Comparison of ENCODE assay signal across 26 cellular contexts in genomic region chr4:10279261-10279660, GRCh38.
DNase-seq lines count a peak whose midpoint lies in the region; ATAC-seq, FAIRE-seq and TF ChIP-seq lines count a peak whose summit lies in the region.
"Had no signal": no experiment of that assay in that cellular context is flagged by ENCODE, and none has a peak within 500 bp of the region (broad histone marks: within the 10 kb centered on the region; RNA-seq: fewer than 3 reads in every experiment).

No MANE protein-coding gene starts in this region.

- H4K91ac ChIP-seq in trophoblast cell (ENCODE audit: low read depth, low read length) = peak overlapping the region; percentile 95

- no peak for DNase-seq in K562 (ENCODE audit: extremely low read depth in 1 of 4, low spot score in 3 of 4)
- peak; percentile 74 for DNase-seq in bronchial epithelial cell (ENCODE audit: low read depth)
- peak; percentile 15 for DNase-seq in hepatocyte (ENCODE audit: low spot score)
- peak in 1 of 2 donors; percentile 51 for DNase-seq in trophoblast cell
- DNase-seq in activated gamma-delta T cell (lab: John Stamatoyannopoulos, UW) = no peak
- no peak for DNase-seq in osteoblast (ENCODE audit: insufficient read length, low spot score, missing footprints)
- DNase-seq in GM19240 (ENCODE audit: insufficient read length, low spot score) = no peak
- no peak for DNase-seq in NCI-H2029 treated with DMSO at 0.1 percent for 48 hours (lab: John Stamatoyannopoulos, UW)
- DNase-seq: 8988T; ACHN; BE2C; C1 segment of cervical spinal cord; CD4-positive, alpha-beta memory T cell; CD4-positive, CD25-positive, alpha-beta regulatory T cell; CD8-positive, alpha-beta memory T cell; COR-L47; DMS 273 treated with DMSO at 0.1 percent for 48 hours; DMS153; DMS79; DND-41; EL; GDM1 had no signal

- CTCF ChIA-PET in K562 (lab: Yijun Ruan, JAX; ENCODE audit: low intra/inter-chr PET ratio) = no interaction called here

- ATAC-seq in K562 = no peak; the same call in 2 of the 3 replicates
- ATAC-seq: GM12878 had no signal

- 75% methylated on average over 7 of the region's 7 CpGs for WGBS in K562 (ENCODE audit: insufficient coverage, low coverage, missing lambda C conversion rate)
- 84% methylated on average over 7 of the region's 7 CpGs for WGBS in hepatocyte (ENCODE audit: low lambda C conversion rate, missing lambda C conversion rate)
- no CpG with 5 or more reads among the region's 7 CpGs for WGBS in trophoblast cell (ENCODE audit: extremely low coverage, insufficient coverage, insufficient read length)

- H3K23ac ChIP-seq in trophoblast cell (ENCODE audit: low read length) = no peak overlapping the region

- POLR2A ChIA-PET in K562 (lab: Yijun Ruan, JAX) = interaction anchor here (0.7 kb wide), 1 partner anchor 274 kb away, joined by 3 read pairs; no protein-coding TSS in a partner anchor

- H3K9me3 ChIP-seq in K562 (replicated peaks; ENCODE audit: control insufficient read depth, insufficient read depth, low read depth, low read length) (no peaks in the 10 kb centered on the region), hepatocyte (ENCODE audit: low read depth) (no peaks in the 10 kb centered on the region), trophoblast cell (ENCODE audit: insufficient read depth, low read depth, low read length) (no peaks in the 10 kb centered on the region), osteoblast (ENCODE audit: low read depth, low read length) (no peaks in the 10 kb centered on the region)
- H3K9me3 ChIP-seq: BE2C, BLaER1 had no signal

- H2AFZ ChIP-seq in K562 (ENCODE audit: low read depth, low read length) (peak overlapping the region; percentile 44), hepatocyte (no peak overlapping the region), trophoblast cell (ENCODE audit: insufficient read depth, low read length, poor library complexity) (no peak overlapping the region), osteoblast (ENCODE audit: low read length) (no peak overlapping the region)

- peak overlapping the region; percentile 79 for H3K14ac ChIP-seq in trophoblast cell (ENCODE audit: low read length)

- H3K4me2 ChIP-seq in K562 (ENCODE audit: insufficient read depth, low read length) = peak overlapping the region; percentile 6; the same call in 1 of the 2 replicates
- H3K4me2 ChIP-seq in hepatocyte = no peak overlapping the region
- H3K4me2 ChIP-seq in trophoblast cell (ENCODE audit: low read length) = no peak overlapping the region
- H3K4me2 ChIP-seq in osteoblast (ENCODE audit: insufficient read depth, low read length) = no peak overlapping the region
- H3K4me2 ChIP-seq: BLaER1 had no signal

- BruUV-seq in K562 (replicated peaks; lab: Mats Ljungman, UMichigan) = no TSS peak

- H3K36me3 ChIP-seq in K562 (ENCODE audit: control insufficient read depth, insufficient read depth, low read length) = no peaks in the 10 kb centered on the region
- H3K36me3 ChIP-seq in bronchial epithelial cell (ENCODE audit: control insufficient read depth, insufficient read depth, low read length) = no peaks in the 10 kb centered on the region
- H3K36me3 ChIP-seq in hepatocyte (replicated peaks; ENCODE audit: insufficient read depth, low read depth) = no peaks in the 10 kb centered on the region
- H3K36me3 ChIP-seq in trophoblast cell (ENCODE audit: control insufficient read depth in 1 of 2, insufficient read depth in 2 of 2, low read length in 2 of 2) = no peaks in the 10 kb centered on the region
- no peaks in the 10 kb centered on the region for H3K36me3 ChIP-seq in osteoblast (ENCODE audit: insufficient read depth, low read length)
- H3K36me3 ChIP-seq: BE2C, BLaER1 had no signal

- no peak overlapping the region for H4K12ac ChIP-seq in trophoblast cell (ENCODE audit: low read depth, low read length)

- peak overlapping the region; percentile 95 for H2BK12ac ChIP-seq in trophoblast cell (ENCODE audit: low read length)

- no peak overlapping the region for H3K4me3 ChIP-seq in K562
- H3K4me3 ChIP-seq in bronchial epithelial cell (ENCODE audit: low read depth, low read length) = no peak overlapping the region
- no peak overlapping the region for H3K4me3 ChIP-seq in hepatocyte
- H3K4me3 ChIP-seq in trophoblast cell (ENCODE audit: low read depth, low read length) = no peak overlapping the region
- no peak overlapping the region for H3K4me3 ChIP-seq in osteoblast (ENCODE audit: insufficient read depth, low read length)
- H3K4me3 ChIP-seq: BLaER1, GM12878 had no signal

- peaks cover 40% of the 10 kb centered on the region for H3K79me1 ChIP-seq in trophoblast cell (ENCODE audit: low read length)

- H3K9me1 ChIP-seq in K562 (ENCODE audit: control insufficient read depth, insufficient read depth, low read length) = no peaks in the 10 kb centered on the region

- H3K79me2 ChIP-seq in K562 (ENCODE audit: control insufficient read depth, insufficient read depth, low read length) = no peaks in the 10 kb centered on the region
- no peaks in the 10 kb centered on the region for H3K79me2 ChIP-seq in hepatocyte
- H3K79me2 ChIP-seq in trophoblast cell (ENCODE audit: control insufficient read depth, insufficient read depth, low read length, poor library complexity) = no peaks in the 10 kb centered on the region
- no peaks in the 10 kb centered on the region for H3K79me2 ChIP-seq in osteoblast (ENCODE audit: insufficient read depth, low read length)

- TF ChIP-seq RAD21 in K562 (CRISPR knock-in tag; conservative IDR thresholded peaks at IDR 0.05 in 1 of 2, IDR thresholded peaks at IDR 0.05 in 1 of 2) = no peak

- peaks cover 0 to 18% of the 10 kb centered on the region in 2 experiments; a peak in 4 of 5 replicates for H3K4me1 ChIP-seq in K562 (replicated peaks in 1 of 2; ENCODE audit: control insufficient read depth in 2 of 2, insufficient read depth in 2 of 2, low read length in 2 of 2)
- H3K4me1 ChIP-seq in hepatocyte (ENCODE audit: insufficient read depth) = no peaks in the 10 kb centered on the region
- H3K4me1 ChIP-seq in trophoblast cell (ENCODE audit: control insufficient read depth in 1 of 2, insufficient read depth in 2 of 2, low read length in 2 of 2) = peaks cover 12 to 20% of the 10 kb centered on the region in 2 experiments
- peaks cover 4% of the 10 kb centered on the region for H3K4me1 ChIP-seq in osteoblast (ENCODE audit: insufficient read depth, low read length)
- H3K4me1 ChIP-seq: BE2C had no signal

- in situ Hi-C loops in K562 (cut with MboI) = no loop called here

- no peak overlapping the region for H4K8ac ChIP-seq in trophoblast cell (ENCODE audit: low read depth, low read length)

- no peak for TF ChIP-seq EP300 in K562 (IDR thresholded peaks at IDR 0.05; ENCODE audit: low read length)

- no peak for TF ChIP-seq POLR2A in K562 (conservative IDR thresholded peaks at IDR 0.05)

- no peaks in the 10 kb centered on the region for H4K20me1 ChIP-seq in K562 (replicated peaks; ENCODE audit: control insufficient read depth, insufficient read depth, low read length)
- no peaks in the 10 kb centered on the region for H4K20me1 ChIP-seq in hepatocyte (ENCODE audit: insufficient read depth, poor library complexity, severe bottlenecking)
- no peaks in the 10 kb centered on the region for H4K20me1 ChIP-seq in osteoblast (ENCODE audit: insufficient read depth, low read length)
- H4K20me1 ChIP-seq: BLaER1 had no signal

- intact Hi-C loops in K562 (cut with micrococcal nuclease) = no loop called here

- peak overlapping the region; percentile 84 for H3K18ac ChIP-seq in trophoblast cell (ENCODE audit: low read length)

- no peak overlapping the region for H3K9ac ChIP-seq in K562 (ENCODE audit: insufficient read depth in 1 of 2, low read depth in 2 of 2, low read length in 2 of 2)
- H3K9ac ChIP-seq in trophoblast cell (ENCODE audit: low read length) = no peak overlapping the region
- H3K9ac ChIP-seq: BLaER1 had no signal

- H3K27me3 ChIP-seq in K562 (ENCODE audit: control insufficient read depth in 2 of 2, insufficient read depth in 2 of 2, low read length in 2 of 2) (no peaks in the 10 kb centered on the region), bronchial epithelial cell (ENCODE audit: control insufficient read depth, insufficient read depth, low read length) (no peaks in the 10 kb centered on the region), hepatocyte (no peaks in the 10 kb centered on the region), trophoblast cell (ENCODE audit: insufficient read depth, low read length) (no peaks in the 10 kb centered on the region), osteoblast (ENCODE audit: insufficient read depth, low read length) (no peaks in the 10 kb centered on the region)
- H3K27me3 ChIP-seq: BE2C, BLaER1 had no signal

- H3K27ac ChIP-seq in K562 (ENCODE audit: extremely low read depth, low read depth, low read length) = no peak overlapping the region
- peak overlapping the region; percentile 40 for H3K27ac ChIP-seq in hepatocyte
- peak overlapping the region; percentile 70 for H3K27ac ChIP-seq in trophoblast cell (ENCODE audit: low read depth, low read length)
- no peak overlapping the region for H3K27ac ChIP-seq in osteoblast (ENCODE audit: low read depth, low read length)
- H3K27ac ChIP-seq: BLaER1 had no signal

- FAIRE-seq in K562 (lab: Jason Lieb, UNC) = no peak
- FAIRE-seq in bronchial epithelial cell (lab: Jason Lieb, UNC) = no peak
- FAIRE-seq: A204.1, GM12878, GM19239 had no signal

- H2BK5ac ChIP-seq in trophoblast cell (ENCODE audit: low read depth, low read length, poor library complexity) = peak overlapping the region; percentile 81

- TF ChIP-seq CTCF in K562 (IDR thresholded peaks at IDR 0.05 in 2 of 3, conservative IDR thresholded peaks at IDR 0.05 in 1 of 3; ENCODE audit: insufficient read depth in 2 of 3, low read depth in 1 of 3, low read length in 3 of 3) = no peak
- no peak for TF ChIP-seq CTCF in bronchial epithelial cell (IDR thresholded peaks at IDR 0.05; ENCODE audit: insufficient read depth, low read length, severe bottlenecking)
- no peak for TF ChIP-seq CTCF in hepatocyte (IDR thresholded peaks at IDR 0.05; ENCODE audit: poor library complexity)
- no peak for TF ChIP-seq CTCF in osteoblast (IDR thresholded peaks at IDR 0.05; ENCODE audit: extremely low read depth, low read depth, low read length)

- no peaks in the 10 kb centered on the region for H3K9me2 ChIP-seq in hepatocyte (replicated peaks; ENCODE audit: insufficient read depth)

- no peak overlapping the region for H2AK5ac ChIP-seq in trophoblast cell (ENCODE audit: low read length)

- no peak overlapping the region for H3K4ac ChIP-seq in trophoblast cell (ENCODE audit: low read depth, low read length)

- peak overlapping the region; percentile 59 for H2BK120ac ChIP-seq in trophoblast cell (ENCODE audit: insufficient read depth, low read length, poor library complexity)

TF ChIP-seq in K562, 482 proteins besides CTCF, POLR2A, EP300 and RAD21:
- 0 out of 2 replicates have a peak, but pooled peaks have one; percentile 22 for TF ChIP-seq L3MBTL2 (IDR thresholded peaks at IDR 0.05)
- TF ChIP-seq ZNF644 (tag; IDR thresholded peaks at IDR 0.05; ENCODE audit: low read depth) = no peak

Comparison
In these comparisons a context has a peak if more than half of its experiments do, and no peak if none do; other contexts are left out.
1. DNase-seq: peak in bronchial epithelial cell (single experiment) and hepatocyte (single experiment); none in K562 (0 of 4), activated gamma-delta T cell (single experiment), osteoblast (single experiment), GM19240 (single experiment) and NCI-H2029 treated with DMSO at 0.1 percent for 48 hours (single experiment).
2. H3K27ac ChIP-seq: peak in hepatocyte (single experiment) and trophoblast cell (single experiment); none in K562 (single experiment) and osteoblast (single experiment).